8 cellular contexts compared by ENCODE assay signal in the genomic region with DNA sequence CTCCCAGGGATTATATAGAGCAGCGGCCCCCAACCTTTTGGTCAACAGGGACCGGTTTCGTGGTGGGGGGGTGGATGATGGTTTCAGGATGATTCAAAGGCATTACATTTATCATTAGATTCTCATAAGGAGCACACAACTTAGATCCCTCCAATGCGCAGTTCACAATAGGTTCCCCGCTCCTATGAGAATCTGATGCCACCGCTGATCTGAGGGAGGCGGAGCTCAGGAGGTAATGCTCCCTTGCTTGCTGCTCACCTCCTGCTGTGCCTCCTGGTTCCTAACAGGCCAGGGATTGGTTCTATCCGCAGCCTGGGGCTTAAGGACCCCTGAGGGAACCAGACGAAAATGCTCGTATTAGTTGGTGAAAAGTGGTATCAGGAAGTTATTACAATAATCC. TPM values are rescaled to one million over a fixed set of nuclear protein-coding genes. Genes with fewer than 3 reads are reported as not detected.
DNase-seq lines count a peak whose midpoint lies in the region; ATAC-seq and TF ChIP-seq lines count a peak whose summit lies in the region.

No MANE protein-coding gene starts in this region.

- no peak for ATAC-seq in activated T-cell treated with anti-CD3 and anti-CD28 coated beads, Interleukin-2, amount 50 U/mL, for 72 hours (replicated peaks in 1 of 2)
- ATAC-seq in left cardiac atrium (peak in 1 of 2 donors; percentile 27), gastrocnemius medialis (no peak)

- H3K27ac Mint-ChIP-seq in activated T-cell treated with anti-CD3 and anti-CD28 coated beads, Interleukin-2, amount 50 U/mL, for 72 hours = no peak overlapping the region

- H3K27ac ChIP-seq in C4-2B (peak overlapping the region; percentile 81), gastrocnemius medialis (peak overlapping the region; percentile 84 to 95 (median 92))

- H3K9me3 Mint-ChIP-seq in activated T-cell treated with anti-CD3 and anti-CD28 coated beads, Interleukin-2, amount 50 U/mL, for 72 hours = peaks cover 4 to 5% of the 10 kb centered on the region in 2 donors

- H3K27me3 ChIP-seq in gastrocnemius medialis = no peaks in the 10 kb centered on the region

- peaks cover 32% of the 10 kb centered on the region for H3K4me1 Mint-ChIP-seq in activated T-cell treated with anti-CD3 and anti-CD28 coated beads, Interleukin-2, amount 50 U/mL, for 72 hours (ENCODE audit: low read depth)

- H3K4me3 ChIP-seq in gastrocnemius medialis = peak overlapping the region; percentile 83 to 93 (median 84)

- H3K4me1 ChIP-seq in gastrocnemius medialis = peaks cover 10 to 17% of the 10 kb centered on the region in 2 donors

- H3K36me3 ChIP-seq in gastrocnemius medialis = peaks cover 0 to 11% of the 10 kb centered on the region in 2 donors

- intact Hi-C loops in left cardiac atrium (cut with DNase I) (no loop called here), gastrocnemius medialis (cut with DNase I; ENCODE audit: low total_unique reads) (no loop called here)

- no peak overlapping the region for H3K4me3 Mint-ChIP-seq in activated T-cell treated with anti-CD3 and anti-CD28 coated beads, Interleukin-2, amount 50 U/mL, for 72 hours

- H3K9me3 ChIP-seq in gastrocnemius medialis = no peaks in the 10 kb centered on the region

- H3K27me3 Mint-ChIP-seq in activated T-cell treated with anti-CD3 and anti-CD28 coated beads, Interleukin-2, amount 50 U/mL, for 72 hours (ENCODE audit: low read depth) = no peaks in the 10 kb centered on the region

- TF ChIP-seq CTCF in C4-2B (conservative IDR thresholded peaks at IDR 0.05) (no peak), gastrocnemius medialis (IDR thresholded peaks at IDR 0.05 in 4 of 5, conservative IDR thresholded peaks at IDR 0.05 in 1 of 5) (no peak)

- H3K36me3 Mint-ChIP-seq in activated T-cell treated with anti-CD3 and anti-CD28 coated beads, Interleukin-2, amount 50 U/mL, for 72 hours (ENCODE audit: insufficient read depth in 2 of 2) = peaks cover 12 to 22% of the 10 kb centered on the region in 2 donors

- DNase-seq in HuH-7 (ENCODE audit: low spot score) (peak; percentile 38), NOMO-1 (lab: John Stamatoyannopoulos, UW; ENCODE audit: unreplicated experiment in 2 of 2) (peak; percentile 27 to 30), left cardiac atrium (peak; percentile 25), gastrocnemius medialis (no peak), AG08395 (ENCODE audit: low spot score) (no peak), foreskin melanocyte (no peak)
- DNase-seq in activated T-cell treated with anti-CD3 and anti-CD28 coated beads, Interleukin-2, amount 50 U/mL, for 72 hours = peak; percentile 35 to 45

- in situ Hi-C loops in gastrocnemius medialis (cut with MboI; ENCODE audit: low sequenced_read_pairs in 4 of 4) = no loop called here

- no peak for TF ChIP-seq POLR2A in gastrocnemius medialis (IDR thresholded peaks at IDR 0.05)

RNA-seq across cellular contexts. Expression of gene HACD2, which starts 1.3 kb away (rescaled TPM):
- total RNA-seq in activated T-cell treated with anti-CD3 and anti-CD28 coated beads, Interleukin-2, amount 50 U/mL, for 72 hours = 10 to 100 TPM; 27.1 to 30.0 TPM
- total RNA-seq in left cardiac atrium = 10 to 100 TPM; 26.6 to 34.6 TPM
- total RNA-seq in gastrocnemius medialis = 10 to 100 TPM in 1 of 4 donors, 1 to 10 TPM in 3; 3.9 to 19.8 (median 6.7) TPM

Comparison
In these comparisons a context has a peak if more than half of its experiments do, and no peak if none do; other contexts are left out.
1. DNase-seq: peak in HuH-7 (single experiment), NOMO-1 (2 of 2), activated T-cell treated with anti-CD3 and anti-CD28 coated beads, Interleukin-2, amount 50 U/mL, for 72 hours (2 of 2) and left cardiac atrium (single experiment); none in gastrocnemius medialis (0 of 2), AG08395 (single experiment) and foreskin melanocyte (single experiment).